In the genomic region with DNA sequence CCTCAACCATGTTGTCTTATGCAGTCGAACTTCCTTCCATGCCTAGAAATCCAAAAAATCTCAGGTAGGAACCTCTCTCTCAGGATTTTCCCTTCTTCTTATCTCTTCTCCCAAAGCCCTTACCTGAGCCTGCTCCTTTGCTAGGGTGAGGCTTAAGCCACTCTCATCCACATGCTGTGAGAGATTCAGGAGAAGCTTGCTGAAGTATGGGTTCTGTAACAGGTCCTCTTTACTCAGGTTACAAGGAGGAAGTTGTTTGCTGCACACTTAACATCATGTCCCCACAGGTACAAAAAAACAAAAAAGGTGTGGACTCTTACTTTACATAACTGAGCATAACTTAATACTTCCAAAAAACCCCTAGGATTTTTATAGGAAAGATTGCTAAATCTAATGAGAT, we compare ENCODE assay signal across 21 cellular contexts.
"Had no signal": no experiment of that assay in that cellular context is flagged by ENCODE, and none has a peak within 500 bp of the region (broad histone marks: within the 10 kb centered on the region; RNA-seq: fewer than 3 reads in every experiment).

No MANE protein-coding gene starts in this region.

- DNase-seq: activated CD4-positive, alpha-beta T cell treated with anti-CD3 and anti-CD28 coated beads for 36 hours; activated CD4-positive, alpha-beta T cell treated with anti-CD3 and anti-CD28 coated beads, Interleukin-2, amount 50 U/mL, for 4 hours; activated gamma-delta T cell treated with Interleukin-2 at 50 U/mL for 16 hours; amniotic stem cell; dorsolateral prefrontal cortex; effector memory CD8-positive, alpha-beta T cell; glutamatergic neuron; hippocampal formation; kidney glomerular epithelial cell; left ventricle myocardium inferior; midbrain; right cardiac atrium; stimulated activated CD4-positive, alpha-beta T cell treated with anti-CD3 and anti-CD28 coated beads, Interleukin-2, amount 100 ng/mL, for 24 hours; stomach; T-helper 9 cell; transverse colon had no signal

- H3K27ac Mint-ChIP-seq: activated CD4-positive, alpha-beta T cell treated with anti-CD3 and anti-CD28 coated beads for 36 hours; activated naive CD8-positive, alpha-beta T cell; stimulated activated effector memory CD8-positive, alpha-beta T cell treated with anti-CD3 and anti-CD28 coated beads, Interleukin-12 subunit alpha, Interleukin-12 subunit beta, amount 100 ng/mL, for 72 hours had no signal

- H3K27me3 Mint-ChIP-seq: activated CD4-positive, alpha-beta T cell treated with anti-CD3 and anti-CD28 coated beads for 36 hours; activated naive CD8-positive, alpha-beta T cell; central memory CD8-positive, alpha-beta T cell; effector memory CD8-positive, alpha-beta T cell; natural killer cell treated with Interleukin-12 subunit alpha and Interleukin-12 subunit beta and Interleukin-15 and Interleukin-18, amount 100 ng/mL, for 72 hours had no signal

- ATAC-seq: activated CD4-positive, alpha-beta T cell treated with anti-CD3 and anti-CD28 coated beads for 36 hours; effector memory CD8-positive, alpha-beta T cell; right cardiac atrium; stimulated activated effector memory CD8-positive, alpha-beta T cell treated with anti-CD3 and anti-CD28 coated beads, Interleukin-12 subunit alpha, Interleukin-12 subunit beta, amount 100 ng/mL, for 72 hours; WTC11 had no signal

- H3K9me3 Mint-ChIP-seq: central memory CD8-positive, alpha-beta T cell; effector memory CD8-positive, alpha-beta T cell; natural killer cell treated with Interleukin-12 subunit alpha and Interleukin-12 subunit beta and Interleukin-15 and Interleukin-18, amount 100 ng/mL, for 72 hours; stimulated activated effector memory CD8-positive, alpha-beta T cell treated with anti-CD3 and anti-CD28 coated beads, Interleukin-12 subunit alpha, Interleukin-12 subunit beta, amount 100 ng/mL, for 72 hours; WTC11 had no signal

- H3K4me3 Mint-ChIP-seq: activated CD4-positive, alpha-beta T cell treated with anti-CD3 and anti-CD28 coated beads for 36 hours; activated naive CD8-positive, alpha-beta T cell; central memory CD8-positive, alpha-beta T cell; effector memory CD8-positive, alpha-beta T cell; stimulated activated effector memory CD8-positive, alpha-beta T cell treated with anti-CD3 and anti-CD28 coated beads, Interleukin-12 subunit alpha, Interleukin-12 subunit beta, amount 100 ng/mL, for 72 hours; WTC11 had no signal
